In genomic region chr10:5890519-5890878, GRCh38 we compare ENCODE assay signal across 1 cellular context.
TF ChIP-seq lines count a peak whose summit lies in the region.

No MANE protein-coding gene starts in this region.

TF ChIP-seq in IMR-90, 13 proteins besides CTCF, POLR2A, EP300 and RAD21 (continued from another document):
- TF ChIP-seq MXI1 (IDR thresholded peaks at IDR 0.05; ENCODE audit: borderline replicate concordance, low read depth, low read length) (no peak), RFX5 (IDR thresholded peaks at IDR 0.05; ENCODE audit: low read depth, low read length) (no peak), CEBPB (IDR thresholded peaks at IDR 0.05; ENCODE audit: low read depth, low read length) (no peak), FOS (IDR thresholded peaks at IDR 0.05; ENCODE audit: low read depth, low read length) (no peak), RCOR1 (IDR thresholded peaks at IDR 0.05; ENCODE audit: insufficient replicate concordance, low read length) (no peak), SMC3 (IDR thresholded peaks at IDR 0.05; ENCODE audit: low read depth, low read length) (no peak), CHD1 (IDR thresholded peaks at IDR 0.05; ENCODE audit: low read depth, low read length) (no peak), BHLHE40 (IDR thresholded peaks at IDR 0.05; ENCODE audit: low read depth, low read length) (no peak), MAFK (IDR thresholded peaks at IDR 0.05; ENCODE audit: low read depth, low read length) (no peak)
- TF ChIP-seq, protein P1, sequence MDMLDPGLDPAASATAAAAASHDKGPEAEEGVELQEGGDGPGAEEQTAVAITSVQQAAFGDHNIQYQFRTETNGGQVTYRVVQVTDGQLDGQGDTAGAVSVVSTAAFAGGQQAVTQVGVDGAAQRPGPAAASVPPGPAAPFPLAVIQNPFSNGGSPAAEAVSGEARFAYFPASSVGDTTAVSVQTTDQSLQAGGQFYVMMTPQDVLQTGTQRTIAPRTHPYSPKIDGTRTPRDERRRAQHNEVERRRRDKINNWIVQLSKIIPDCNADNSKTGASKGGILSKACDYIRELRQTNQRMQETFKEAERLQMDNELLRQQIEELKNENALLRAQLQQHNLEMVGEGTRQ (IDR thresholded peaks at IDR 0.05; ENCODE audit: low read depth, low read length): no peak
